In genomic region chr19:33569822-33570221, GRCh38 we compare ENCODE assay signal across 1 cellular context.
TF ChIP-seq lines count a peak whose summit lies in the region.

No MANE protein-coding gene starts in this region.

TF ChIP-seq in GM23338, 12 proteins besides CTCF, POLR2A, EP300 and RAD21 (continued from another document):
- TF ChIP-seq ZNF462 (CRISPR knock-in tag; IDR thresholded peaks at IDR 0.05) (no peak), EZH2phosphoT487 (IDR thresholded peaks at IDR 0.05; ENCODE audit: unreplicated experiment) (no peak), REST (IDR thresholded peaks at IDR 0.05; ENCODE audit: unreplicated experiment) (no peak), ETS1 (IDR thresholded peaks at IDR 0.05) (no peak), CREB1 (CRISPR knock-in tag; IDR thresholded peaks at IDR 0.05; ENCODE audit: low read depth) (no peak), ZNF114 (CRISPR knock-in tag; IDR thresholded peaks at IDR 0.05) (no peak), JUNB (IDR thresholded peaks at IDR 0.05; ENCODE audit: unreplicated experiment) (no peak), POLR2AphosphoS5 (IDR thresholded peaks at IDR 0.05; ENCODE audit: low read depth) (no peak), NANOG (IDR thresholded peaks at IDR 0.05; ENCODE audit: borderline replicate concordance) (no peak), STAT1 (IDR thresholded peaks at IDR 0.05; ENCODE audit: unreplicated experiment) (no peak)
